24 cellular contexts compared by ENCODE assay signal in genomic region chr2:235939471-235939870, GRCh38.
DNase-seq lines count a peak whose midpoint lies in the region; ATAC-seq and TF ChIP-seq lines count a peak whose summit lies in the region.
"Had no signal": no experiment of that assay in that cellular context is flagged by ENCODE, and none has a peak within 500 bp of the region (broad histone marks: within the 10 kb centered on the region; RNA-seq: fewer than 3 reads in every experiment).

No MANE protein-coding gene starts in this region.

- H2AFZ ChIP-seq in IMR-90 (replicated peaks; ENCODE audit: low read length, poor library complexity) (no peak overlapping the region), neuronal stem cell (ENCODE audit: low read length) (no peak overlapping the region), PC-9 (no peak overlapping the region)

- H3K36me3 ChIP-seq in IMR-90 (ENCODE audit: control insufficient read depth, insufficient read depth, low read length) = no peaks in the 10 kb centered on the region; the same call in 1 of the 2 replicates
- peaks cover 10 to 53% of the 10 kb centered on the region in 2 donors for H3K36me3 ChIP-seq in neuronal stem cell (replicated peaks in 1 of 2; ENCODE audit: control insufficient read depth in 2 of 2, insufficient read depth in 2 of 2, low read length in 2 of 2)
- H3K36me3 ChIP-seq in PC-9 (ENCODE audit: low read depth) = peaks cover 17% of the 10 kb centered on the region

- H2AK9ac ChIP-seq in IMR-90 (replicated peaks; ENCODE audit: low read depth, low read length, poor library complexity) = no peak overlapping the region

- H3K23ac ChIP-seq in IMR-90 (ENCODE audit: low read depth, low read length) = 0 out of 2 replicates have a peak overlapping the region, but pooled peaks have one; percentile 46
- peak overlapping the region; percentile 70 for H3K23ac ChIP-seq in neuronal stem cell (ENCODE audit: low read depth, low read length, poor library complexity)

- no peak overlapping the region for H3K27ac ChIP-seq in IMR-90 (ENCODE audit: insufficient read depth, low read length)
- peak overlapping the region; percentile 22 for H3K27ac ChIP-seq in cingulate gyrus (ENCODE audit: low read depth, low read length)
- no peak overlapping the region for H3K27ac ChIP-seq in neuronal stem cell (replicated peaks; ENCODE audit: low read length)
- H3K27ac ChIP-seq in PC-9 = no peak overlapping the region
- H3K27ac ChIP-seq: HL-60, psoas muscle had no signal

- H3K4me3 ChIP-seq in IMR-90 (ENCODE audit: insufficient read depth, low read depth, low read length) (no peak overlapping the region), neuronal stem cell (ENCODE audit: low read length in 2 of 2) (no peak overlapping the region), PC-9 (no peak overlapping the region)
- H3K4me3 ChIP-seq: psoas muscle had no signal

- H4K20me1 ChIP-seq in IMR-90 (ENCODE audit: insufficient read depth, low read length) = peaks cover 4% of the 10 kb centered on the region; the same call in 1 of the 2 replicates
- no peaks in the 10 kb centered on the region; the same call in 1 of the 2 replicates for H4K20me1 ChIP-seq in PC-9 (ENCODE audit: insufficient read depth)

- H3K27me3 ChIP-seq in IMR-90 (ENCODE audit: control insufficient read depth, insufficient read depth, low read length) (no peaks in the 10 kb centered on the region), neuronal stem cell (ENCODE audit: control insufficient read depth in 3 of 3, insufficient read depth in 3 of 3, low read depth in 1 of 3, low read length in 3 of 3) (no peaks in the 10 kb centered on the region), PC-9 (ENCODE audit: insufficient read depth, low read depth) (no peaks in the 10 kb centered on the region)

- H2BK15ac ChIP-seq in IMR-90 (ENCODE audit: low read depth, low read length) = 0 out of 3 replicates have a peak overlapping the region, but pooled peaks have one; percentile 19
- H2BK15ac ChIP-seq in neuronal stem cell (ENCODE audit: low read length) = no peak overlapping the region

- H2BK5ac ChIP-seq in IMR-90 (ENCODE audit: low read depth, low read length, poor library complexity, severe bottlenecking) = peak overlapping the region; percentile 67
- H2BK5ac ChIP-seq in neuronal stem cell (ENCODE audit: low read length) = no peak overlapping the region

- POLR2A ChIA-PET in IMR-90 (lab: Charles Lee; ENCODE audit: unreplicated experiment) = no interaction called here
- POLR2A ChIA-PET in PC-9 (lab: Charles Lee; ENCODE audit: unreplicated experiment) = no interaction called here

- peak overlapping the region; percentile 74 for H4K91ac ChIP-seq in IMR-90 (ENCODE audit: insufficient read depth, low read depth, low read length)
- no peak overlapping the region for H4K91ac ChIP-seq in neuronal stem cell (ENCODE audit: low read depth, low read length, poor library complexity)

- intact Hi-C loops in IMR-90 (cut with micrococcal nuclease) = no loop called here
- intact Hi-C loops in PC-9 (cut with micrococcal nuclease; ENCODE audit: unreplicated experiment) = no loop called here

- H3K14ac ChIP-seq in IMR-90 (replicated peaks; ENCODE audit: low read depth, low read length) (no peak overlapping the region; the same call in 1 of the 2 replicates), neuronal stem cell (ENCODE audit: low read length) (no peak overlapping the region)

- 0 out of 4 replicates have a peak, but pooled peaks cover 0 to 4% of the 10 kb centered on the region in 2 experiments for H3K79me1 ChIP-seq in IMR-90 (ENCODE audit: low read depth in 1 of 2, low read length in 2 of 2)
- H3K79me1 ChIP-seq in neuronal stem cell (ENCODE audit: low read depth, low read length) = no peaks in the 10 kb centered on the region

- H2BK12ac ChIP-seq in neuronal stem cell (ENCODE audit: low read length) = no peak overlapping the region

- TF ChIP-seq POLR2A in IMR-90 (IDR thresholded peaks at IDR 0.05; ENCODE audit: low read depth, low read length) = no peak

- H4K8ac ChIP-seq in IMR-90 (ENCODE audit: low read depth in 2 of 2, low read length in 2 of 2) (0 out of 4 replicates have a peak overlapping the region, but pooled peaks have one; percentile 1 to 46), neuronal stem cell (ENCODE audit: low read depth, low read length) (no peak overlapping the region)

- peaks cover 21% of the 10 kb centered on the region for H3K9me1 ChIP-seq in IMR-90 (ENCODE audit: insufficient read depth, low read length)

- no peak for TF ChIP-seq RAD21 in IMR-90 (IDR thresholded peaks at IDR 0.05; ENCODE audit: low read length)

- H3K9ac ChIP-seq in IMR-90 (ENCODE audit: low read depth, low read length) (no peak overlapping the region), neuronal stem cell (ENCODE audit: low read depth, low read length, poor library complexity) (no peak overlapping the region)

- peak overlapping the region; percentile 64 for H2BK120ac ChIP-seq in IMR-90 (ENCODE audit: low read depth, low read length)
- H2BK120ac ChIP-seq in neuronal stem cell (ENCODE audit: low read depth, low read length) = no peak overlapping the region

- H3K56ac ChIP-seq in IMR-90 (ENCODE audit: extremely low read depth, insufficient read depth, low read length) = no peak overlapping the region

- peak overlapping the region; percentile 69 for H2BK20ac ChIP-seq in IMR-90 (ENCODE audit: low read depth, low read length)

- in situ Hi-C loops in IMR-90 (cut with MboI; ENCODE audit: low sequenced_read_pairs) = no loop called here

- H3F3A ChIP-seq in PC-9 (ENCODE audit: insufficient read depth, low read depth) = no peaks in the 10 kb centered on the region

- ATAC-seq in IMR-90 (ENCODE audit: low read depth) (no peak), GM19324 (IDR thresholded peaks at IDR 0.05; ENCODE audit: low FRiP score, unreplicated experiment) (no peak), HG03039 (IDR thresholded peaks at IDR 0.05; ENCODE audit: unreplicated experiment) (no peak)
- ATAC-seq: activated T-helper 17 cell treated with anti-CD3 and anti-CD28 coated beads, Interleukin-2, amount 50 U/mL, for 72 hours; psoas muscle had no signal

- no peak for TF ChIP-seq CTCF in IMR-90 (conservative IDR thresholded peaks at IDR 0.05; ENCODE audit: low read depth, low read length)
- TF ChIP-seq CTCF in PC-9 (conservative IDR thresholded peaks at IDR 0.05) = no peak

- peak overlapping the region; percentile 8; the same call in 1 of the 2 replicates for H4K5ac ChIP-seq in IMR-90 (ENCODE audit: low read depth, low read length)

- no peak overlapping the region for H3K4me2 ChIP-seq in IMR-90 (ENCODE audit: low read depth, low read length)
- H3K4me2 ChIP-seq in neuronal stem cell (ENCODE audit: insufficient read depth, low read length, poor library complexity, severe bottlenecking) = no peak overlapping the region
- H3K4me2 ChIP-seq in PC-9 = no peak overlapping the region

- H3K4ac ChIP-seq in IMR-90 (ENCODE audit: low read depth, low read length) = peak overlapping the region; percentile 77; the same call in 1 of the 2 replicates
- H3K4ac ChIP-seq in neuronal stem cell (ENCODE audit: low read length) = no peak overlapping the region

- DNase-seq in A172 (ENCODE audit: low spot score) (peak; percentile 40), IMR-90 (peak; percentile 55), neuronal stem cell (ENCODE audit: low spot score) (no peak), PC-9 (no peak), DMS153 treated with DMSO at 0.1 percent for 48 hours (lab: John Stamatoyannopoulos, UW; ENCODE audit: unreplicated experiment) (no peak)
- DNase-seq: activated CD4-positive, alpha-beta T cell treated with anti-CD3 and anti-CD28 coated beads, Interleukin-2, amount 10 ng/mL, durations not matched to agents 24 days and 14 days; Calu3; erythroblast; HFFc6; MM.1S; NCI-H187 treated with DMSO at 0.1 percent for 48 hours; NCI-H2227 treated with DMSO at 0.1 percent for 48 hours; NCI-H774; OCI-M1; psoas muscle; SIG-M5; stimulated activated CD4-positive, alpha-beta T cell treated with anti-CD3 and anti-CD28 coated beads, Interleukin-12 subunit alpha, Interleukin-12 subunit beta, amount 100 ng/mL, for 4 hours; stimulated activated CD8-positive, alpha-beta memory T cell treated with anti-CD3 and anti-CD28 coated beads, Interleukin-4, amount 100 ng/mL, for 48 hours; substantia nigra had no signal

- dilution Hi-C loops in IMR-90 (cut with HindIII; ENCODE audit: low sequenced_read_pairs, unreplicated experiment) = no loop called here

- H3K4me1 ChIP-seq in IMR-90 (ENCODE audit: control insufficient read depth, insufficient read depth, low read length) (peaks cover 18% of the 10 kb centered on the region), neuronal stem cell (ENCODE audit: control insufficient read depth in 2 of 2, insufficient read depth in 1 of 2, low read depth in 1 of 2, low read length in 2 of 2) (peaks cover 9 to 17% of the 10 kb centered on the region in 2 donors), PC-9 (replicated peaks; ENCODE audit: insufficient read depth) (no peaks in the 10 kb centered on the region)
- H3K4me1 ChIP-seq: psoas muscle had no signal

- H2AK5ac ChIP-seq in IMR-90 (ENCODE audit: low read depth, low read length) = peak overlapping the region; percentile 69
- H2AK5ac ChIP-seq in neuronal stem cell (ENCODE audit: low read depth, low read length) = no peak overlapping the region

- H3K9me3 ChIP-seq in IMR-90 (ENCODE audit: control insufficient read depth, insufficient read depth, low read length) (no peaks in the 10 kb centered on the region), neuronal stem cell (replicated peaks in 1 of 2; ENCODE audit: control insufficient read depth in 2 of 2, insufficient read depth in 1 of 2, low read depth in 1 of 2, low read length in 2 of 2) (peaks cover 4 to 14% of the 10 kb centered on the region in 2 donors), PC-9 (ENCODE audit: insufficient read depth, low read depth) (no peaks in the 10 kb centered on the region; the same call in 1 of the 2 replicates)
- H3K9me3 ChIP-seq: psoas muscle had no signal

- CTCF ChIA-PET in IMR-90 (lab: Yijun Ruan, JAX) = no interaction called here
- CTCF ChIA-PET in PC-9 (lab: Charles Lee) = no interaction called here

- 91% methylated on average over 6 of the region's 6 CpGs; no CpG with 5 or more reads in 1 of the 2 experiments for WGBS in IMR-90 (ENCODE audit: extremely low coverage in 2 of 2, insufficient read length in 1 of 2), 2 experiments
- WGBS in neuronal stem cell (ENCODE audit: extremely low coverage in 2 of 2, insufficient read length in 2 of 2, insufficient replicate concordance in 1 of 2), 2 donors = no CpG with 5 or more reads among the region's 6 CpGs

- no peaks in the 10 kb centered on the region for H3K9me2 ChIP-seq in PC-9 (ENCODE audit: insufficient read depth)

- BruUV-seq in IMR-90 (replicated peaks; lab: Mats Ljungman, UMichigan) (no TSS peak), PC-9 (replicated peaks; lab: Mats Ljungman, UMichigan) (no TSS peak)

- H3K79me2 ChIP-seq in PC-9 (ENCODE audit: low read depth) = no peaks in the 10 kb centered on the region

- peak overlapping the region; percentile 50; the same call in 1 of the 2 replicates for H3K18ac ChIP-seq in IMR-90 (ENCODE audit: low read depth, low read length)
- H3K18ac ChIP-seq in neuronal stem cell (ENCODE audit: low read length) = no peak overlapping the region

TF ChIP-seq in IMR-90, 13 proteins besides CTCF, POLR2A, EP300 and RAD21 (continues in another document):
- TF ChIP-seq MXI1 (IDR thresholded peaks at IDR 0.05; ENCODE audit: borderline replicate concordance, low read depth, low read length) (no peak), SMC3 (IDR thresholded peaks at IDR 0.05; ENCODE audit: low read depth, low read length) (no peak), RCOR1 (IDR thresholded peaks at IDR 0.05; ENCODE audit: insufficient replicate concordance, low read length) (no peak)

Comparison
In these comparisons a context has a peak if more than half of its experiments do, and no peak if none do; other contexts are left out.
1. DNase-seq: peak in A172 (single experiment) and IMR-90 (single experiment); none in neuronal stem cell (single experiment), PC-9 (0 of 2) and DMS153 treated with DMSO at 0.1 percent for 48 hours (single experiment).